9 cellular contexts compared by ENCODE assay signal in genomic region chr20:45405566-45406259, GRCh38. TPM values are rescaled to one million over a fixed set of nuclear protein-coding genes. Genes with fewer than 3 reads are reported as not detected.
DNase-seq lines count a peak whose midpoint lies in the region; ATAC-seq and TF ChIP-seq lines count a peak whose summit lies in the region.
"Had no signal": no experiment of that assay in that cellular context is flagged by ENCODE, and none has a peak within 500 bp of the region (broad histone marks: within the 10 kb centered on the region; RNA-seq: fewer than 3 reads in every experiment).

No MANE protein-coding gene starts in this region.

- TF ChIP-seq CTCF in parathyroid adenoma (IDR thresholded peaks at IDR 0.05): no peak

- peaks cover 13% of the 10 kb centered on the region for H3K9me3 Mint-ChIP-seq in activated naive CD4-positive, alpha-beta T cell treated with anti-CD3 and anti-CD28 coated beads, Interleukin-2, amount 10 ng/mL, durations not matched to agents 7 days and 5 days
- H3K9me3 Mint-ChIP-seq in activated CD4-positive, alpha-beta memory T cell treated with anti-CD3 and anti-CD28 coated beads for 36 hours: peaks cover 13% of the 10 kb centered on the region

- H3K27me3 Mint-ChIP-seq in activated naive CD4-positive, alpha-beta T cell treated with anti-CD3 and anti-CD28 coated beads, Interleukin-2, amount 10 ng/mL, durations not matched to agents 7 days and 5 days: peaks cover 50% of the 10 kb centered on the region
- peaks cover 2% of the 10 kb centered on the region for H3K27me3 Mint-ChIP-seq in activated CD4-positive, alpha-beta memory T cell treated with anti-CD3 and anti-CD28 coated beads for 36 hours

- H2AFZ ChIP-seq in parathyroid adenoma: peak overlapping the region; percentile 94

- H3K79me2 ChIP-seq in parathyroid adenoma: no peaks in the 10 kb centered on the region

- H3K36me3 ChIP-seq in parathyroid adenoma (ENCODE audit: control insufficient read depth, insufficient read depth, low read length): no peaks in the 10 kb centered on the region

- no peaks in the 10 kb centered on the region for H3K9me3 ChIP-seq in parathyroid adenoma (ENCODE audit: control insufficient read depth, low read length)

- H3K4me3 ChIP-seq in parathyroid adenoma (ENCODE audit: low read depth, low read length): peak overlapping the region; percentile 86

- POLR2A ChIA-PET in activated CD4-positive, alpha-beta memory T cell treated with anti-CD3 and anti-CD28 coated beads for 36 hours (lab: Charles Lee): interaction anchor here (0.7 to 1.0 kb wide), 2 partner anchors 15 to 43 kb away, joined by 3 read pairs; partner anchors contain the start of gene SYS1

- CTCF ChIA-PET in activated naive CD4-positive, alpha-beta T cell treated with anti-CD3 and anti-CD28 coated beads, Interleukin-2, amount 10 ng/mL, durations not matched to agents 7 days and 5 days (lab: Charles Lee): interaction anchor here (1.3 kb wide), 1 partner anchor 35 kb away, joined by 3 read pairs; no protein-coding TSS in a partner anchor
- CTCF ChIA-PET in activated CD4-positive, alpha-beta memory T cell treated with anti-CD3 and anti-CD28 coated beads for 36 hours (lab: Charles Lee): interaction anchor here (0.8 to 2.5 kb wide), 3 partner anchors 31 to 43 kb away, joined by 3 to 13 read pairs (median 4); partner anchors contain the start of gene SYS1

- peak overlapping the region; percentile 79 for H3K4me3 Mint-ChIP-seq in activated naive CD4-positive, alpha-beta T cell treated with anti-CD3 and anti-CD28 coated beads, Interleukin-2, amount 10 ng/mL, durations not matched to agents 7 days and 5 days
- H3K4me3 Mint-ChIP-seq in activated CD4-positive, alpha-beta memory T cell treated with anti-CD3 and anti-CD28 coated beads for 36 hours: peak overlapping the region; percentile 74

- H3K4me1 Mint-ChIP-seq in activated naive CD4-positive, alpha-beta T cell treated with anti-CD3 and anti-CD28 coated beads, Interleukin-2, amount 10 ng/mL, durations not matched to agents 7 days and 5 days: peaks cover 16% of the 10 kb centered on the region
- H3K4me1 Mint-ChIP-seq in activated CD4-positive, alpha-beta memory T cell treated with anti-CD3 and anti-CD28 coated beads for 36 hours (ENCODE audit: low read depth): peaks cover 18% of the 10 kb centered on the region

- DNase-seq in activated naive CD4-positive, alpha-beta T cell treated with anti-CD3 and anti-CD28 coated beads, Interleukin-2, amount 10 ng/mL, durations not matched to agents 7 days and 5 days: peak; percentile 31
- no peak for DNase-seq in activated naive CD4-positive, alpha-beta T cell treated with Interleukin-2 at 50 U/mL for 16 hours
- no peak for DNase-seq in activated CD4-positive, alpha-beta memory T cell treated with anti-CD3 and anti-CD28 coated beads for 36 hours
- peak; percentile 10 for DNase-seq in germinal center (ENCODE audit: low spot score)
- no peak for DNase-seq in NK-92 (lab: John Stamatoyannopoulos, UW; ENCODE audit: unreplicated experiment)
- no peak for DNase-seq in OCI-M2 (lab: John Stamatoyannopoulos, UW; ENCODE audit: unreplicated experiment)

- peaks cover 10% of the 10 kb centered on the region for H3K4me1 ChIP-seq in parathyroid adenoma

- H3K27ac Mint-ChIP-seq in activated naive CD4-positive, alpha-beta T cell treated with anti-CD3 and anti-CD28 coated beads, Interleukin-2, amount 10 ng/mL, durations not matched to agents 7 days and 5 days: no peak overlapping the region
- peak overlapping the region; percentile 38 for H3K27ac Mint-ChIP-seq in activated CD4-positive, alpha-beta memory T cell treated with anti-CD3 and anti-CD28 coated beads for 36 hours

- H3K4me2 ChIP-seq in parathyroid adenoma (ENCODE audit: low read length): peak overlapping the region; percentile 79

- no peaks in the 10 kb centered on the region for H3K27me3 ChIP-seq in parathyroid adenoma (ENCODE audit: control insufficient read depth, insufficient read depth, low read length)

- no peak for ATAC-seq in GM21528 (IDR thresholded peaks at IDR 0.05; ENCODE audit: low FRiP score, unreplicated experiment)

- peak overlapping the region; percentile 19 for H3K9ac ChIP-seq in parathyroid adenoma

- peaks cover 6% of the 10 kb centered on the region for H3K36me3 Mint-ChIP-seq in activated naive CD4-positive, alpha-beta T cell treated with anti-CD3 and anti-CD28 coated beads, Interleukin-2, amount 10 ng/mL, durations not matched to agents 7 days and 5 days
- peaks cover 11% of the 10 kb centered on the region for H3K36me3 Mint-ChIP-seq in activated CD4-positive, alpha-beta memory T cell treated with anti-CD3 and anti-CD28 coated beads for 36 hours

- intact Hi-C loops in activated CD4-positive, alpha-beta memory T cell treated with anti-CD3 and anti-CD28 coated beads for 36 hours (cut with micrococcal nuclease): no loop called here

- H3K27ac ChIP-seq in parathyroid adenoma: no peak overlapping the region

RNA-seq across cellular contexts. Expression of gene DBNDD2, which starts 2.4 kb away (rescaled TPM):
- total RNA-seq in activated CD4-positive, alpha-beta memory T cell treated with anti-CD3 and anti-CD28 coated beads for 36 hours: 10 to 100 TPM; 21.6 to 22.6 TPM

RNA-seq across cellular contexts. Expression of gene PIGT, which starts 10.2 kb away (rescaled TPM):
- 10 to 100 TPM; 41.5 to 44.4 TPM for total RNA-seq in activated CD4-positive, alpha-beta memory T cell treated with anti-CD3 and anti-CD28 coated beads for 36 hours

RNA-seq across cellular contexts. Expression of gene TP53TG5, which starts 27.6 kb away (rescaled TPM):
- under 1 TPM; 0.24 to 0.55 TPM for total RNA-seq in activated CD4-positive, alpha-beta memory T cell treated with anti-CD3 and anti-CD28 coated beads for 36 hours
- total RNA-seq: dermis microvascular lymphatic vessel endothelial cell had no signal

RNA-seq across cellular contexts. Expression of gene SYS1, which starts 42.8 kb away (rescaled TPM):
- 10 to 100 TPM; 19.9 to 24.8 TPM for total RNA-seq in activated CD4-positive, alpha-beta memory T cell treated with anti-CD3 and anti-CD28 coated beads for 36 hours

RNA-seq across cellular contexts. Expression of gene SDC4, which starts 57.5 kb away (rescaled TPM):
- 10 to 100 TPM; 67.8 to 69.8 TPM for total RNA-seq in activated CD4-positive, alpha-beta memory T cell treated with anti-CD3 and anti-CD28 coated beads for 36 hours

Comparison
In these comparisons a context has a peak if more than half of its experiments do, and no peak if none do; other contexts are left out.
1. DNase-seq: peak in activated naive CD4-positive, alpha-beta T cell treated with anti-CD3 and anti-CD28 coated beads, Interleukin-2, amount 10 ng/mL, durations not matched to agents 7 days and 5 days (single experiment) and germinal center (single experiment); none in activated naive CD4-positive, alpha-beta T cell treated with Interleukin-2 at 50 U/mL for 16 hours (single experiment), activated CD4-positive, alpha-beta memory T cell treated with anti-CD3 and anti-CD28 coated beads for 36 hours (single experiment), NK-92 (single experiment) and OCI-M2 (single experiment).